22 cellular contexts compared by ENCODE assay signal in genomic region chr11:85843929-85844328, GRCh38. TPM values are rescaled to one million over a fixed set of nuclear protein-coding genes. Genes with fewer than 3 reads are reported as not detected.
DNase-seq lines count a peak whose midpoint lies in the region; ATAC-seq, FAIRE-seq and TF ChIP-seq lines count a peak whose summit lies in the region.
"Had no signal": no experiment of that assay in that cellular context is flagged by ENCODE, and none has a peak within 500 bp of the region (broad histone marks: within the 10 kb centered on the region; RNA-seq: fewer than 3 reads in every experiment).

No MANE protein-coding gene starts in this region.

- H3K36me3 Mint-ChIP-seq in HFFc6 (ENCODE audit: low read depth): no peaks in the 10 kb centered on the region
- H3K36me3 Mint-ChIP-seq in astrocyte (ENCODE audit: low read depth, unreplicated experiment): no peaks in the 10 kb centered on the region
- no peaks in the 10 kb centered on the region for H3K36me3 Mint-ChIP-seq in endodermal cell (ENCODE audit: low read depth)
- peaks cover 5% of the 10 kb centered on the region for H3K36me3 Mint-ChIP-seq in nephron progenitor cell (ENCODE audit: low read depth)
- H3K36me3 Mint-ChIP-seq: IgD-negative memory B cell had no signal

- H2AFZ ChIP-seq in astrocyte (ENCODE audit: low read depth, low read length): no peak overlapping the region

- H3K4me2 ChIP-seq in astrocyte (ENCODE audit: low read length): peak overlapping the region; percentile 24

- H3K9me3 ChIP-seq in astrocyte (ENCODE audit: insufficient read depth, low read depth, low read length) (no peaks in the 10 kb centered on the region), endodermal cell (ENCODE audit: control insufficient read depth, low read length) (peaks cover 17% of the 10 kb centered on the region)

- H3K4me1 Mint-ChIP-seq in HFFc6 (ENCODE audit: low read depth) (peaks cover 26% of the 10 kb centered on the region), astrocyte (ENCODE audit: low read depth, unreplicated experiment) (peaks cover 14% of the 10 kb centered on the region), endodermal cell (no peaks in the 10 kb centered on the region), nephron progenitor cell (no peaks in the 10 kb centered on the region)
- H3K4me1 Mint-ChIP-seq: IgD-negative memory B cell had no signal

- no peak overlapping the region for H3K9ac ChIP-seq in astrocyte (ENCODE audit: low read length)
- no peak overlapping the region for H3K9ac ChIP-seq in endodermal cell (ENCODE audit: extremely low read depth, low read length, poor library complexity, severe bottlenecking)

- FAIRE-seq in astrocyte (lab: Jason Lieb, UNC): no peak
- FAIRE-seq: GM12891, GM18507 had no signal

- no peaks in the 10 kb centered on the region for H4K20me1 ChIP-seq in astrocyte (ENCODE audit: insufficient read depth, low read length)

- no peak overlapping the region for H3K4me3 Mint-ChIP-seq in HFFc6
- no peak overlapping the region for H3K4me3 Mint-ChIP-seq in astrocyte (ENCODE audit: unreplicated experiment)
- H3K4me3 Mint-ChIP-seq in endodermal cell: no peak overlapping the region
- no peak overlapping the region for H3K4me3 Mint-ChIP-seq in nephron progenitor cell
- H3K4me3 Mint-ChIP-seq: IgD-negative memory B cell had no signal

- DNase-seq in HFFc6: no peak
- DNase-seq in astrocyte (ENCODE audit: low read depth): no peak
- DNase-seq in endodermal cell: no peak
- DNase-seq in dorsolateral prefrontal cortex: no peak
- no peak for DNase-seq in nephron progenitor cell
- DNase-seq: C1 segment of cervical spinal cord, GF-D8, NCI-H1417 treated with DMSO at 0.1 percent for 48 hours, NCI-H1930, NCI-H446 had no signal

- intact Hi-C loops in dorsolateral prefrontal cortex (cut with DNase I): no loop called here

- H3K27ac ChIP-seq in 22Rv1: peak overlapping the region; percentile 65
- H3K27ac ChIP-seq in astrocyte (ENCODE audit: low read depth, low read length): no peak overlapping the region
- no peak overlapping the region for H3K27ac ChIP-seq in endodermal cell (ENCODE audit: low read depth, low read length)
- H3K27ac ChIP-seq in dorsolateral prefrontal cortex: no peak overlapping the region

- H3K4me3 ChIP-seq in astrocyte (ENCODE audit: insufficient read depth, low read depth, low read length) (no peak overlapping the region), endodermal cell (ENCODE audit: low read length) (no peak overlapping the region), dorsolateral prefrontal cortex (no peak overlapping the region)

- H3K27me3 Mint-ChIP-seq in HFFc6 (ENCODE audit: insufficient read depth) (no peaks in the 10 kb centered on the region; the same call in 1 of the 2 replicates), astrocyte (ENCODE audit: low read depth, unreplicated experiment) (no peaks in the 10 kb centered on the region), endodermal cell (ENCODE audit: insufficient read depth) (no peaks in the 10 kb centered on the region), nephron progenitor cell (ENCODE audit: low read depth, poor library complexity) (peaks cover 6% of the 10 kb centered on the region)

- peaks cover 10% of the 10 kb centered on the region for H3K4me1 ChIP-seq in astrocyte (ENCODE audit: insufficient read depth, low read length)
- H3K4me1 ChIP-seq in endodermal cell (ENCODE audit: control insufficient read depth, insufficient read depth, low read length): no peaks in the 10 kb centered on the region

- TF ChIP-seq CTCF in 22Rv1 (IDR thresholded peaks at IDR 0.05) (no peak), HFFc6 (IDR thresholded peaks at IDR 0.05) (peak; percentile 36), astrocyte (IDR thresholded peaks at IDR 0.05; ENCODE audit: insufficient read depth, low read depth, low read length) (no peak), endodermal cell (conservative IDR thresholded peaks at IDR 0.05) (peak; percentile 42), dorsolateral prefrontal cortex (IDR thresholded peaks at IDR 0.05 in 54 of 56, conservative IDR thresholded peaks at IDR 0.05 in 2 of 56; ENCODE audit: low read depth in 1 of 56, partially characterized antibody in 56 of 56) (no peak), nephron progenitor cell (IDR thresholded peaks at IDR 0.05) (no peak)

- 74 to 81% methylated on average over 2 of the region's 3 CpGs for WGBS in endodermal cell (ENCODE audit: insufficient coverage in 1 of 2, insufficient read length in 1 of 2), 2 experiments

- no peaks in the 10 kb centered on the region for H3K9me3 Mint-ChIP-seq in HFFc6
- no peaks in the 10 kb centered on the region for H3K9me3 Mint-ChIP-seq in astrocyte (ENCODE audit: unreplicated experiment)
- peaks cover 18% of the 10 kb centered on the region for H3K9me3 Mint-ChIP-seq in endodermal cell
- H3K9me3 Mint-ChIP-seq in nephron progenitor cell: peaks cover 25% of the 10 kb centered on the region

- H3K27ac Mint-ChIP-seq in HFFc6: no peak overlapping the region
- no peak overlapping the region for H3K27ac Mint-ChIP-seq in astrocyte (ENCODE audit: unreplicated experiment)
- no peak overlapping the region for H3K27ac Mint-ChIP-seq in endodermal cell
- H3K27ac Mint-ChIP-seq in nephron progenitor cell: no peak overlapping the region
- H3K27ac Mint-ChIP-seq: IgD-negative memory B cell had no signal

- H3K79me2 ChIP-seq in astrocyte (ENCODE audit: insufficient read depth, low read length): no peaks in the 10 kb centered on the region

- H3K36me3 ChIP-seq in astrocyte (ENCODE audit: insufficient read depth, low read length): no peaks in the 10 kb centered on the region
- no peaks in the 10 kb centered on the region for H3K36me3 ChIP-seq in endodermal cell (ENCODE audit: control insufficient read depth, insufficient read depth, low read length)

- H3K27me3 ChIP-seq in astrocyte (ENCODE audit: insufficient read depth, low read length) (no peaks in the 10 kb centered on the region), endodermal cell (ENCODE audit: control insufficient read depth, insufficient read depth, low read length, poor library complexity, severe bottlenecking) (no peaks in the 10 kb centered on the region), dorsolateral prefrontal cortex (no peaks in the 10 kb centered on the region)

- ATAC-seq in HG03460 (IDR thresholded peaks at IDR 0.05; ENCODE audit: unreplicated experiment) (no peak), HG03469 (IDR thresholded peaks at IDR 0.05; ENCODE audit: unreplicated experiment) (no peak)
- ATAC-seq: Right ventricle myocardium inferior had no signal

RNA-seq across cellular contexts. Expression of gene CCDC83, which starts 11.3 kb away (rescaled TPM):
- total RNA-seq in HFFc6 (2021; fragmentation: NEBNext Ultra II Directional; extraction: Animal tissue kit (Norgen Biotek cat#: 25700)): not detected
- total RNA-seq in astrocyte (not detected in 2 replicates), endodermal cell (not detected), dorsolateral prefrontal cortex (1 to 10 TPM in 1 of 120 experiments, under 1 TPM in 2, not detected in 117; 0.18 to 1.6 (median 0.24) TPM)
- not detected for polyA plus RNA-seq in endodermal cell (2013, experiment 1 of 2)
- not detected for polyA plus RNA-seq in endodermal cell (2013, experiment 2 of 2)
- total RNA-seq: A673, Daoy, H4, HT1080, OCI-LY7, Right ventricle myocardium inferior had no signal

RNA-seq across cellular contexts. Expression of gene SYTL2, which starts 33.0 kb away (rescaled TPM):
- 10 to 100 TPM; 23.2 to 39.5 (median 27.4) TPM for total RNA-seq in HFFc6 (2021; fragmentation: NEBNext Ultra II Directional; extraction: Animal tissue kit (Norgen Biotek cat#: 25700))
- total RNA-seq in astrocyte: 35.2 and 36.9 TPM in 2 replicates
- 1 to 10 TPM; 1.7 to 3.4 TPM for total RNA-seq in endodermal cell
- 11.5 TPM for polyA plus RNA-seq in endodermal cell (2013, experiment 1 of 2)
- 11.2 TPM for polyA plus RNA-seq in endodermal cell (2013, experiment 2 of 2)
- 100 to 1,000 TPM in 112 of 120 experiments, 10 to 100 TPM in 8; 74.0 to 191 (median 133) TPM for total RNA-seq in dorsolateral prefrontal cortex

Comparison
In these comparisons a context has a peak if more than half of its experiments do, and no peak if none do; other contexts are left out.
1. CTCF ChIP-seq: peak in HFFc6 (single experiment) and endodermal cell (single experiment); none in 22Rv1 (single experiment), astrocyte (single experiment), dorsolateral prefrontal cortex (0 of 56) and nephron progenitor cell (single experiment).